In genomic region chr15:84598250-84598649, GRCh38 we compare ENCODE assay signal across 8 cellular contexts. TPM values are rescaled to one million over a fixed set of nuclear protein-coding genes. Genes with fewer than 3 reads are reported as not detected.
A peak's percentile ranks its signal among the peaks of the same experiment; 100 is the strongest.
DNase-seq lines count a peak whose midpoint lies in the region; ATAC-seq and TF ChIP-seq lines count a peak whose summit lies in the region.

No MANE protein-coding gene starts in this region.

- CTCF ChIA-PET in activated B cell treated with CpG ODN at 0.5 μM for 24 hours (lab: Charles Lee) = interaction anchor here (0.9 to 2.1 kb wide), 12 partner anchors 10 to 330 kb away, joined by 3 to 9 read pairs (median 6); partner anchors contain the start of gene WDR73

- peak; percentile 49 for ATAC-seq in GM19035 (IDR thresholded peaks at IDR 0.05; ENCODE audit: unreplicated experiment)
- peak; percentile 42 for ATAC-seq in HG03521 (IDR thresholded peaks at IDR 0.05; ENCODE audit: unreplicated experiment)
- peak; percentile 58 for ATAC-seq in activated B cell treated with CpG ODN at 0.5 μM for 24 hours (ENCODE audit: low read depth)
- peak; percentile 19 to 45 (median 21) for ATAC-seq in natural killer cell

- H3K36me3 ChIP-seq in sigmoid colon = no peaks in the 10 kb centered on the region

- TF ChIP-seq EP300 in sigmoid colon (IDR thresholded peaks at IDR 0.05) = no peak

- peaks cover 0 to 22% (median 10%) of the 10 kb centered on the region in 4 donors for H3K4me1 ChIP-seq in sigmoid colon

- POLR2A ChIA-PET in activated B cell treated with CpG ODN at 0.5 μM for 24 hours (lab: Charles Lee) = interaction anchor here (0.6 to 2.0 kb wide), 9 partner anchors 30 to 383 kb away, joined by 3 to 16 read pairs (median 5); partner anchors contain the start of genes NMB, PDE8A, SEC11A and WDR73

- WGBS in sigmoid colon, 2 donors = 48 to 81% methylated on average over 2 of the region's 2 CpGs

- no peak for TF ChIP-seq POLR2A in sigmoid colon (IDR thresholded peaks at IDR 0.05)

- peak; percentile 65 for DNase-seq in Ammon's horn (ENCODE audit: low spot score)
- no peak for DNase-seq in activated B cell treated with CpG ODN at 0.5 μM for 24 hours
- DNase-seq in natural killer cell = no peak
- no peak for DNase-seq in activated CD8-positive, alpha-beta memory T cell treated with anti-CD3 and anti-CD28 coated beads for 24 hours
- no peak for DNase-seq in sigmoid colon
- DNase-seq in HuH-7 (ENCODE audit: low spot score) = no peak

- H3K27ac Mint-ChIP-seq in activated B cell treated with CpG ODN at 0.5 μM for 24 hours (peak overlapping the region; percentile 81), natural killer cell (peak overlapping the region; percentile 78 to 80)

- H3K27me3 Mint-ChIP-seq in activated B cell treated with CpG ODN at 0.5 μM for 24 hours (no peaks in the 10 kb centered on the region), natural killer cell (ENCODE audit: low read depth in 2 of 2) (peaks cover 0 to 3% of the 10 kb centered on the region in 2 donors)

- H3K9me3 Mint-ChIP-seq in activated B cell treated with CpG ODN at 0.5 μM for 24 hours (no peaks in the 10 kb centered on the region), natural killer cell (no peaks in the 10 kb centered on the region)

- intact Hi-C loops in activated B cell treated with CpG ODN at 0.5 μM for 24 hours (cut with micrococcal nuclease) = loop anchor here (1.0 to 2.0 kb wide), 4 partner anchors 33 to 382 kb away; partner anchors contain the start of gene SEC11A
- intact Hi-C loops in natural killer cell (cut with micrococcal nuclease) = loop anchor here (5.0 kb wide), 1 partner anchor 149 kb away; the partner anchor contains the start of gene ZNF592
- intact Hi-C loops in sigmoid colon (cut with DNase I) = no loop called here

- peak overlapping the region; percentile 53 for H3K4me3 Mint-ChIP-seq in activated B cell treated with CpG ODN at 0.5 μM for 24 hours
- H3K4me3 Mint-ChIP-seq in natural killer cell = peak overlapping the region; percentile 37

- H3K4me3 ChIP-seq in sigmoid colon = no peak overlapping the region

- H3K36me3 Mint-ChIP-seq in activated B cell treated with CpG ODN at 0.5 μM for 24 hours (ENCODE audit: low read depth) (peaks cover 3% of the 10 kb centered on the region), natural killer cell (no peaks in the 10 kb centered on the region)

- peak overlapping the region in 1 of 4 donors; percentile 12 for H3K27ac ChIP-seq in sigmoid colon

- H3K4me1 Mint-ChIP-seq in activated B cell treated with CpG ODN at 0.5 μM for 24 hours (peaks cover 46% of the 10 kb centered on the region), natural killer cell (peaks cover 28 to 41% of the 10 kb centered on the region in 2 donors)

- no peaks in the 10 kb centered on the region for H3K27me3 ChIP-seq in sigmoid colon

- TF ChIP-seq CTCF in activated B cell treated with CpG ODN at 0.5 μM for 24 hours (IDR thresholded peaks at IDR 0.05) (no peak), natural killer cell (IDR thresholded peaks at IDR 0.05) (no peak), sigmoid colon (IDR thresholded peaks at IDR 0.05) (no peak)

- H3K9me3 ChIP-seq in sigmoid colon = no peaks in the 10 kb centered on the region

RNA-seq across cellular contexts. Expression of gene ZSCAN2, which starts 2.6 kb away (rescaled TPM):
- total RNA-seq in activated B cell treated with CpG ODN at 0.5 μM for 24 hours = 16.0 and 18.7 TPM in 2 replicates
- 1 to 10 TPM; 5.0 to 8.3 (median 5.5) TPM for total RNA-seq in natural killer cell
- 10 to 100 TPM in 1 of 4 donors, 1 to 10 TPM in 3; 4.2 to 17.0 (median 6.8) TPM for total RNA-seq in sigmoid colon
- 1 to 10 TPM; 2.4 to 6.9 (median 4.2) TPM for polyA plus RNA-seq in sigmoid colon

RNA-seq across cellular contexts. Expression of gene WDR73, which starts 55.8 kb away (rescaled TPM):
- total RNA-seq in activated B cell treated with CpG ODN at 0.5 μM for 24 hours (34.9 and 38.9 TPM in 2 replicates), natural killer cell (10 to 100 TPM; 19.2 to 26.7 (median 19.7) TPM), sigmoid colon (10 to 100 TPM; 16.8 to 22.7 (median 19.2) TPM)
- polyA plus RNA-seq in sigmoid colon = 10 to 100 TPM in 2 of 3 donors, 1 to 10 TPM in 1; 6.7 to 18.7 (median 10.8) TPM

RNA-seq across cellular contexts. Expression of gene NMB, which starts 59.7 kb away (rescaled TPM):
- total RNA-seq in activated B cell treated with CpG ODN at 0.5 μM for 24 hours (2.9 and 3.8 TPM in 2 replicates), natural killer cell (1 to 10 TPM; 3.8 to 6.4 (median 5.1) TPM), sigmoid colon (1 to 10 TPM; 3.0 to 8.9 (median 8.0) TPM)
- polyA plus RNA-seq in sigmoid colon = 1 to 10 TPM in 2 of 3 donors, under 1 TPM in 1; 0.69 to 8.2 (median 1.2) TPM
